ENCODE assay signal across 1 cellular context in the genomic region with DNA sequence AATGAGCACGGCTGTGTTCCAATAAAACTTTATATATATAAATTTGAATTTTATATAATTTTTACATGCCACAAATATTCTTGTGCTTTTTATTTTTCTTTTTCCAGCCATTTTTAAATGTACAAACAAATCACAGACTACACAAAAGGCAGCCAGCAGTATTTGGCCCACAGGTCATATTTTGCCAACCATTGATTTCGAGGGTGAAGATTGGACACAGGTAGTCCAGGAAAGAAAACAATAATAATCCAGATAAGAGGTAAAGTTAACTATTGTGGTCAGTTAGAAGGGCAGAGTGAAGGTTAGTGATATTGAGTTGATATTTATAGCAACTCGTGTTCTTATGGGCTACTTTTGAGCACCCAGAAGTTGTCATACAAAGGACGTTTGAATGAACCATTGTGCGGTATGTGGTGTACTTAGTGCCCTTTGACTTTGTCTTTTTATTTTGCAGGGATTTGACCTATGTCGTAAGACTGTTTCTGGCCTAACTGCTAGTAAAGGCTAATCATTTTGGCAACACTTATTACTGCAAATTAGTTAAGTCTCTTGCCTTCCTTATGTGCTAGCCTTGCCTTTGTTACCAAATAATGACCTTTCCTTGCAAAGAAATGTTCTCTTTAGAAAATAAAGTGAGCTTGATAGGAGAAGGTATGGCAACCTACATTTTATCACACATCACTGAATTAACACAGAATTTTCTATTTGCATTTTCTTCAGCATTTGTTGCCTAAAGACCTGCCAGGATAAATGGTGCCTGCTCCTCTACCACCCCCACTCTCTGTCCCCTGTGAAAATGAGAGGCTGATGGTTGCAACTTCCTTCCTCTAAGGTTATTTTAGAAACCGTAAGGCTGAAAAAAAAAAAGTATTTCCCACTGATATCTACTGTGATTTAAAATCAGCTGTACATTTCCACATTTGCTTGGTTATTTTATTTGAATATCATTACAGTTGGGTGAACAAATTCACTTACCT.
TF ChIP-seq lines count a peak whose summit lies in the region.

No MANE protein-coding gene starts in this region.

TF ChIP-seq in liver, 16 proteins besides CTCF, POLR2A, EP300 and RAD21 (continued from another document):
- TF ChIP-seq, protein P1, sequence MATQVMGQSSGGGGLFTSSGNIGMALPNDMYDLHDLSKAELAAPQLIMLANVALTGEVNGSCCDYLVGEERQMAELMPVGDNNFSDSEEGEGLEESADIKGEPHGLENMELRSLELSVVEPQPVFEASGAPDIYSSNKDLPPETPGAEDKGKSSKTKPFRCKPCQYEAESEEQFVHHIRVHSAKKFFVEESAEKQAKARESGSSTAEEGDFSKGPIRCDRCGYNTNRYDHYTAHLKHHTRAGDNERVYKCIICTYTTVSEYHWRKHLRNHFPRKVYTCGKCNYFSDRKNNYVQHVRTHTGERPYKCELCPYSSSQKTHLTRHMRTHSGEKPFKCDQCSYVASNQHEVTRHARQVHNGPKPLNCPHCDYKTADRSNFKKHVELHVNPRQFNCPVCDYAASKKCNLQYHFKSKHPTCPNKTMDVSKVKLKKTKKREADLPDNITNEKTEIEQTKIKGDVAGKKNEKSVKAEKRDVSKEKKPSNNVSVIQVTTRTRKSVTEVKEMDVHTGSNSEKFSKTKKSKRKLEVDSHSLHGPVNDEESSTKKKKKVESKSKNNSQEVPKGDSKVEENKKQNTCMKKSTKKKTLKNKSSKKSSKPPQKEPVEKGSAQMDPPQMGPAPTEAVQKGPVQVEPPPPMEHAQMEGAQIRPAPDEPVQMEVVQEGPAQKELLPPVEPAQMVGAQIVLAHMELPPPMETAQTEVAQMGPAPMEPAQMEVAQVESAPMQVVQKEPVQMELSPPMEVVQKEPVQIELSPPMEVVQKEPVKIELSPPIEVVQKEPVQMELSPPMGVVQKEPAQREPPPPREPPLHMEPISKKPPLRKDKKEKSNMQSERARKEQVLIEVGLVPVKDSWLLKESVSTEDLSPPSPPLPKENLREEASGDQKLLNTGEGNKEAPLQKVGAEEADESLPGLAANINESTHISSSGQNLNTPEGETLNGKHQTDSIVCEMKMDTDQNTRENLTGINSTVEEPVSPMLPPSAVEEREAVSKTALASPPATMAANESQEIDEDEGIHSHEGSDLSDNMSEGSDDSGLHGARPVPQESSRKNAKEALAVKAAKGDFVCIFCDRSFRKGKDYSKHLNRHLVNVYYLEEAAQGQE (IDR thresholded peaks at IDR 0.05) = no peak
- TF ChIP-seq FOXA1 (IDR thresholded peaks at IDR 0.05) = no peak
- TF ChIP-seq NR2F2 (IDR thresholded peaks at IDR 0.05) = peak; percentile 51
- TF ChIP-seq RXRA (IDR thresholded peaks at IDR 0.05) = peak; percentile 44 to 77
- TF ChIP-seq, protein P2, sequence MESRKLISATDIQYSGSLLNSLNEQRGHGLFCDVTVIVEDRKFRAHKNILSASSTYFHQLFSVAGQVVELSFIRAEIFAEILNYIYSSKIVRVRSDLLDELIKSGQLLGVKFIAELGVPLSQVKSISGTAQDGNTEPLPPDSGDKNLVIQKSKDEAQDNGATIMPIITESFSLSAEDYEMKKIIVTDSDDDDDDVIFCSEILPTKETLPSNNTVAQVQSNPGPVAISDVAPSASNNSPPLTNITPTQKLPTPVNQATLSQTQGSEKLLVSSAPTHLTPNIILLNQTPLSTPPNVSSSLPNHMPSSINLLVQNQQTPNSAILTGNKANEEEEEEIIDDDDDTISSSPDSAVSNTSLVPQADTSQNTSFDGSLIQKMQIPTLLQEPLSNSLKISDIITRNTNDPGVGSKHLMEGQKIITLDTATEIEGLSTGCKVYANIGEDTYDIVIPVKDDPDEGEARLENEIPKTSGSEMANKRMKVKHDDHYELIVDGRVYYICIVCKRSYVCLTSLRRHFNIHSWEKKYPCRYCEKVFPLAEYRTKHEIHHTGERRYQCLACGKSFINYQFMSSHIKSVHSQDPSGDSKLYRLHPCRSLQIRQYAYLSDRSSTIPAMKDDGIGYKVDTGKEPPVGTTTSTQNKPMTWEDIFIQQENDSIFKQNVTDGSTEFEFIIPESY (IDR thresholded peaks at IDR 0.05) = no peak
- TF ChIP-seq HNF4A (conservative IDR thresholded peaks at IDR 0.05) = peak; percentile 75 to 77
- TF ChIP-seq GABPA (IDR thresholded peaks at IDR 0.05 in 1 of 2, conservative IDR thresholded peaks at IDR 0.05 in 1 of 2) = no peak
- TF ChIP-seq EGR1 (IDR thresholded peaks at IDR 0.05; ENCODE audit: low read depth in 2 of 2) = no peak
- TF ChIP-seq TAF1 (conservative IDR thresholded peaks at IDR 0.05) = no peak
- no peak for TF ChIP-seq HNF4G (IDR thresholded peaks at IDR 0.05)
- peak; percentile 38 for TF ChIP-seq YY1 (IDR thresholded peaks at IDR 0.05)
